Comparison of ENCODE assay signal across 2 cellular contexts in the genomic region with DNA sequence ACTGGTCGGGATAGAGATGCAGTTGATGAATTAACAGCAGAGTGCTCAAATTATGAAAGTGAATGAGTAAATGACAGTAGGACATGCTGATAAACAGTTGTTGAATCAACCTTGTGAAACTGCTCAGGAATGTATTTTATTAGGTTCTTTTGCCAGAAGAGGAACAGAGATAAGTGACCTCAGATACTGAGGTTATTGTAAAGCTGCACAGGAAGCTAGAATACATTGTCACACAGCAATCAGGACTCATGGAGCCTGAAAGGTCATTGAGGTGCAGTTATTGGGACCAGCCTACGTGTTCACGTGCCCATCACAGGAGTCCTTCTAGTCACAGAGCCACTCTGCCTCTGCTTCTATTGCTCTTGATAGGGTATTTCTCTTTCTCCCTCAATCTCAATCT.
TF ChIP-seq lines count a peak whose summit lies in the region.

No MANE protein-coding gene starts in this region.

TF ChIP-seq in liver, 16 proteins besides CTCF, POLR2A, EP300 and RAD21 (continued from another document):
- TF ChIP-seq EGR1 (IDR thresholded peaks at IDR 0.05; ENCODE audit: low read depth in 2 of 2) (no peak), HNF4G (IDR thresholded peaks at IDR 0.05) (no peak), ZBTB33 (IDR thresholded peaks at IDR 0.05) (no peak), RXRA (IDR thresholded peaks at IDR 0.05) (peak in 1 of 2 donors; percentile 16), YY1 (IDR thresholded peaks at IDR 0.05) (no peak), FOXA1 (IDR thresholded peaks at IDR 0.05) (no peak), GABPA (IDR thresholded peaks at IDR 0.05 in 1 of 2, conservative IDR thresholded peaks at IDR 0.05 in 1 of 2) (no peak), JUND (IDR thresholded peaks at IDR 0.05) (no peak), HNF4A (conservative IDR thresholded peaks at IDR 0.05) (no peak)
- TF ChIP-seq, protein P1, sequence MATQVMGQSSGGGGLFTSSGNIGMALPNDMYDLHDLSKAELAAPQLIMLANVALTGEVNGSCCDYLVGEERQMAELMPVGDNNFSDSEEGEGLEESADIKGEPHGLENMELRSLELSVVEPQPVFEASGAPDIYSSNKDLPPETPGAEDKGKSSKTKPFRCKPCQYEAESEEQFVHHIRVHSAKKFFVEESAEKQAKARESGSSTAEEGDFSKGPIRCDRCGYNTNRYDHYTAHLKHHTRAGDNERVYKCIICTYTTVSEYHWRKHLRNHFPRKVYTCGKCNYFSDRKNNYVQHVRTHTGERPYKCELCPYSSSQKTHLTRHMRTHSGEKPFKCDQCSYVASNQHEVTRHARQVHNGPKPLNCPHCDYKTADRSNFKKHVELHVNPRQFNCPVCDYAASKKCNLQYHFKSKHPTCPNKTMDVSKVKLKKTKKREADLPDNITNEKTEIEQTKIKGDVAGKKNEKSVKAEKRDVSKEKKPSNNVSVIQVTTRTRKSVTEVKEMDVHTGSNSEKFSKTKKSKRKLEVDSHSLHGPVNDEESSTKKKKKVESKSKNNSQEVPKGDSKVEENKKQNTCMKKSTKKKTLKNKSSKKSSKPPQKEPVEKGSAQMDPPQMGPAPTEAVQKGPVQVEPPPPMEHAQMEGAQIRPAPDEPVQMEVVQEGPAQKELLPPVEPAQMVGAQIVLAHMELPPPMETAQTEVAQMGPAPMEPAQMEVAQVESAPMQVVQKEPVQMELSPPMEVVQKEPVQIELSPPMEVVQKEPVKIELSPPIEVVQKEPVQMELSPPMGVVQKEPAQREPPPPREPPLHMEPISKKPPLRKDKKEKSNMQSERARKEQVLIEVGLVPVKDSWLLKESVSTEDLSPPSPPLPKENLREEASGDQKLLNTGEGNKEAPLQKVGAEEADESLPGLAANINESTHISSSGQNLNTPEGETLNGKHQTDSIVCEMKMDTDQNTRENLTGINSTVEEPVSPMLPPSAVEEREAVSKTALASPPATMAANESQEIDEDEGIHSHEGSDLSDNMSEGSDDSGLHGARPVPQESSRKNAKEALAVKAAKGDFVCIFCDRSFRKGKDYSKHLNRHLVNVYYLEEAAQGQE (IDR thresholded peaks at IDR 0.05): no peak
- TF ChIP-seq, protein P2, sequence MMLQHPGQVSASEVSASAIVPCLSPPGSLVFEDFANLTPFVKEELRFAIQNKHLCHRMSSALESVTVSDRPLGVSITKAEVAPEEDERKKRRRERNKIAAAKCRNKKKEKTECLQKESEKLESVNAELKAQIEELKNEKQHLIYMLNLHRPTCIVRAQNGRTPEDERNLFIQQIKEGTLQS (IDR thresholded peaks at IDR 0.05): no peak

TF ChIP-seq in HepG2, 621 proteins besides CTCF, POLR2A, EP300 and RAD21 (continued from another document):
- TF ChIP-seq HNRNPL (IDR thresholded peaks at IDR 0.05; ENCODE audit: low read depth, low read length): no peak
- TF ChIP-seq ZNF776 (CRISPR knock-in tag; IDR thresholded peaks at IDR 0.05): no peak
- no peak for TF ChIP-seq ZFP41 (CRISPR knock-in tag; IDR thresholded peaks at IDR 0.05; ENCODE audit: borderline replicate concordance)
